In genomic region chr10:72321248-72322029, GRCh38 we compare ENCODE assay signal across 7 cellular contexts. TPM values are rescaled to one million over a fixed set of nuclear protein-coding genes. Genes with fewer than 3 reads are reported as not detected.
A peak's percentile ranks its signal among the peaks of the same experiment; 100 is the strongest.
DNase-seq lines count a peak whose midpoint lies in the region; ATAC-seq and TF ChIP-seq lines count a peak whose summit lies in the region.

No MANE protein-coding gene starts in this region.

- peak overlapping the region in 1 of 3 donors; percentile 66 for H3K4me3 Mint-ChIP-seq in T-cell

- TF ChIP-seq POLR2A in gastroesophageal sphincter (IDR thresholded peaks at IDR 0.05), result no peak
- TF ChIP-seq POLR2A in spleen (IDR thresholded peaks at IDR 0.05), result no peak

- H3K4me1 Mint-ChIP-seq in T-cell, result peaks cover 67 to 77% (median 76%) of the 10 kb centered on the region in 3 donors

- H3K27me3 ChIP-seq in gastroesophageal sphincter (no peaks in the 10 kb centered on the region), spleen (replicated peaks in 1 of 7) (no peaks in the 10 kb centered on the region)

- H3K9me3 ChIP-seq in HEK293 (ENCODE audit: control insufficient read depth, insufficient read depth, low read depth, low read length) (no peaks in the 10 kb centered on the region), gastroesophageal sphincter (no peaks in the 10 kb centered on the region), spleen (no peaks in the 10 kb centered on the region)

- no peaks in the 10 kb centered on the region for H3K27me3 Mint-ChIP-seq in T-cell

- no peak for DNase-seq in T-cell
- DNase-seq in spleen, result peak; percentile 77
- no peak for DNase-seq in NCI-H1436 (lab: John Stamatoyannopoulos, UW)

- H3K4me1 ChIP-seq in HEK293 (ENCODE audit: control insufficient read depth, insufficient read depth, low read length) (peaks cover 21% of the 10 kb centered on the region), gastroesophageal sphincter (peaks cover under 1 to 67% (median 41%) of the 10 kb centered on the region in 3 donors), spleen (peaks cover 67 to 100% (median 97%) of the 10 kb centered on the region in 6 donors)

- no peaks in the 10 kb centered on the region for H3K9me3 Mint-ChIP-seq in T-cell

- 85 to 91% methylated on average over 4 of the region's 13 CpGs for WGBS in gastroesophageal sphincter (ENCODE audit: low coverage in 1 of 2), 2 donors
- 73 to 78% (median 76%) methylated on average over 11 to 13 of the region's 13 CpGs for WGBS in spleen, 5 donors

- H3K27ac ChIP-seq in HEK293 (ENCODE audit: extremely low read depth, low read depth, low read length) (peak overlapping the region; percentile 77), gastroesophageal sphincter (peak overlapping the region in 3 of 4 donors; percentile 85 to 89 (median 86)), spleen (peak overlapping the region; percentile 91 to 99 (median 94))

- POLR2A ChIA-PET in HEK293 (lab: Yijun Ruan, JAX) (interaction anchor here (0.6 to 5.5 kb wide), 13 partner anchors 11 to 162 kb away, joined by 3 to 110 read pairs (median 5); partner anchors contain the start of genes ANAPC16, ASCC1 and DDIT4), T-cell (lab: Charles Lee) (interaction anchor here (0.9 to 1.7 kb wide), 3 partner anchors 10 to 45 kb away, joined by 3 to 6 read pairs (median 4); no protein-coding TSS in a partner anchor)

- H3K36me3 ChIP-seq in HEK293 (ENCODE audit: control insufficient read depth in 2 of 2, insufficient read depth in 1 of 2, low read length in 2 of 2) (no peaks in the 10 kb centered on the region), gastroesophageal sphincter (no peaks in the 10 kb centered on the region), spleen (no peaks in the 10 kb centered on the region)

- ATAC-seq in T-cell (replicated peaks in 1 of 4) (no peak), gastroesophageal sphincter (no peak), HG02973 (IDR thresholded peaks at IDR 0.05; ENCODE audit: unreplicated experiment) (no peak), GM18517 (IDR thresholded peaks at IDR 0.05; ENCODE audit: unreplicated experiment) (no peak)

- no peak for TF ChIP-seq CTCF in HEK293 (tag by site-specific recombination; IDR thresholded peaks at IDR 0.05)
- TF ChIP-seq CTCF in gastroesophageal sphincter (IDR thresholded peaks at IDR 0.05), result no peak
- no peak for TF ChIP-seq CTCF in spleen (IDR thresholded peaks at IDR 0.05 in 8 of 11, conservative IDR thresholded peaks at IDR 0.05 in 3 of 11)

- peak overlapping the region; percentile 97 to 99 for H3K27ac Mint-ChIP-seq in T-cell

- intact Hi-C loops in spleen (cut with DNase I; ENCODE audit: low total_unique reads), result no loop called here

- H3K4me3 ChIP-seq in HEK293 (ENCODE audit: low read depth, low read length) (no peak overlapping the region), gastroesophageal sphincter (no peak overlapping the region), spleen (peak overlapping the region in 1 of 8 donors; percentile 69)

- H3K36me3 Mint-ChIP-seq in T-cell, result no peaks in the 10 kb centered on the region

- CTCF ChIA-PET in HEK293 (lab: Yijun Ruan, JAX) (interaction anchor here (0.7 to 1.9 kb wide), 8 partner anchors 10 to 196 kb away, joined by 3 to 7 read pairs (median 4); partner anchors contain the start of gene DDIT4), T-cell (lab: Charles Lee) (interaction anchor here (0.5 to 2.5 kb wide), 8 partner anchors 11 to 417 kb away, joined by 3 to 8 read pairs (median 3); partner anchors contain the start of genes ANAPC16 (in 1 of the 2) and ASCC1 (in 1 of the 2))

- no peak for TF ChIP-seq EP300 in gastroesophageal sphincter (IDR thresholded peaks at IDR 0.05)

TF ChIP-seq in HEK293, 187 proteins besides CTCF, POLR2A, EP300 and RAD21:
- TF ChIP-seq HOXC10 (CRISPR knock-in tag; IDR thresholded peaks at IDR 0.05) (no peak), ZEB2 (tag by site-specific recombination; IDR thresholded peaks at IDR 0.05) (0 out of 2 replicates have a peak, but pooled peaks have one; percentile 13), ZNF670 (tag by site-specific recombination; IDR thresholded peaks at IDR 0.05; ENCODE audit: low read depth) (no peak), ZNF623 (tag by site-specific recombination; IDR thresholded peaks at IDR 0.05) (peak; percentile 73), SP7 (tag by site-specific recombination; IDR thresholded peaks at IDR 0.05) (no peak), ZNF341 (tag by site-specific recombination; IDR thresholded peaks at IDR 0.05; ENCODE audit: low read depth) (0 out of 2 replicates have a peak, but pooled peaks have one; percentile 11)

RNA-seq across cellular contexts. Expression of gene DNAJB12, which starts 33.3 kb away (rescaled TPM):
- total RNA-seq in T-cell (10 to 100 TPM; 27.1 to 41.4 (median 31.2) TPM), gastroesophageal sphincter (10 to 100 TPM; 28.6 to 43.0 (median 33.4) TPM), spleen (10 to 100 TPM; 32.7 to 55.4 (median 41.6) TPM)
- polyA plus RNA-seq in spleen, result 10 to 100 TPM; 13.6 to 16.5 (median 14.3) TPM

RNA-seq across cellular contexts. Expression of gene DDIT4, which starts 47.7 kb away (rescaled TPM):
- 100 to 1,000 TPM in 2 of 5 donors, 10 to 100 TPM in 3; 39.9 to 326 (median 52.1) TPM for total RNA-seq in T-cell
- 100 to 1,000 TPM; 129 to 189 (median 133) TPM for total RNA-seq in gastroesophageal sphincter
- 100 to 1,000 TPM; 103 to 308 (median 249) TPM for total RNA-seq in spleen
- 100 to 1,000 TPM in 2 of 3 donors, 10 to 100 TPM in 1; 99.3 to 247 (median 209) TPM for polyA plus RNA-seq in spleen
